Comparison of ENCODE assay signal across 8 cellular contexts in genomic region chr14:57389646-57390036, GRCh38. TPM values are rescaled to one million over a fixed set of nuclear protein-coding genes. Genes with fewer than 3 reads are reported as not detected.
DNase-seq lines count a peak whose midpoint lies in the region; ATAC-seq and TF ChIP-seq lines count a peak whose summit lies in the region.

No MANE protein-coding gene starts in this region.

- no peak for TF ChIP-seq EP300 in esophagus muscularis mucosa (IDR thresholded peaks at IDR 0.05)

- H3K4me3 ChIP-seq in HEK293 (ENCODE audit: low read depth, low read length) (peak overlapping the region; percentile 94), SJSA1 (peak overlapping the region; percentile 86), esophagus muscularis mucosa (peak overlapping the region; percentile 84 to 97 (median 91))

- POLR2A ChIA-PET in HEK293 (lab: Yijun Ruan, JAX): interaction anchor here (0.7 to 1.3 kb wide), 3 partner anchors 12 to 16 kb away, joined by 3 read pairs; no protein-coding TSS in a partner anchor

- H3K36me3 ChIP-seq in HEK293 (ENCODE audit: control insufficient read depth in 2 of 2, insufficient read depth in 1 of 2, low read length in 2 of 2): peaks cover 0 to 17% of the 10 kb centered on the region in 2 experiments; a peak in 1 of 3 replicates
- peaks cover 23% of the 10 kb centered on the region for H3K36me3 ChIP-seq in SJSA1
- H3K36me3 ChIP-seq in esophagus muscularis mucosa: no peaks in the 10 kb centered on the region

- H3K9me3 ChIP-seq in HEK293 (ENCODE audit: control insufficient read depth, insufficient read depth, low read depth, low read length): no peaks in the 10 kb centered on the region
- H3K9me3 ChIP-seq in SJSA1 (replicated peaks): no peaks in the 10 kb centered on the region
- no peaks in the 10 kb centered on the region for H3K9me3 ChIP-seq in esophagus muscularis mucosa

- ATAC-seq in HG02870 (IDR thresholded peaks at IDR 0.05; ENCODE audit: unreplicated experiment) (no peak), GM18868 (IDR thresholded peaks at IDR 0.05; ENCODE audit: unreplicated experiment) (no peak)

- H3K27me3 ChIP-seq in SJSA1 (replicated peaks) (no peaks in the 10 kb centered on the region), esophagus muscularis mucosa (no peaks in the 10 kb centered on the region)

- no peak for TF ChIP-seq POLR2A in esophagus muscularis mucosa (IDR thresholded peaks at IDR 0.05; ENCODE audit: low read depth)

- DNase-seq in DMS153 (lab: John Stamatoyannopoulos, UW) (peak; percentile 28), SJSA1 (ENCODE audit: low read depth in 1 of 2, low spot score in 2 of 2) (no peak), esophagus muscularis mucosa (ENCODE audit: extremely low spot score) (no peak), pons (ENCODE audit: low spot score) (peak; percentile 30), COLO829 (ENCODE audit: low spot score) (no peak)

- no peak for TF ChIP-seq CTCF in HEK293 (tag by site-specific recombination; IDR thresholded peaks at IDR 0.05)
- TF ChIP-seq CTCF in esophagus muscularis mucosa (IDR thresholded peaks at IDR 0.05): no peak

- peaks cover 12% of the 10 kb centered on the region for H3K4me1 ChIP-seq in HEK293 (ENCODE audit: control insufficient read depth, insufficient read depth, low read length)
- peaks cover 6% of the 10 kb centered on the region for H3K4me1 ChIP-seq in SJSA1 (replicated peaks)
- H3K4me1 ChIP-seq in esophagus muscularis mucosa: peaks cover 22 to 41% (median 39%) of the 10 kb centered on the region in 4 donors

- intact Hi-C loops in esophagus muscularis mucosa (cut with DNase I): no loop called here

- H3K27ac ChIP-seq in HEK293 (ENCODE audit: extremely low read depth, low read depth, low read length) (peak overlapping the region; percentile 89), SJSA1 (no peak overlapping the region), esophagus muscularis mucosa (replicated peaks in 1 of 4) (peak overlapping the region; percentile 88 to 93 (median 90))

- CTCF ChIA-PET in HEK293 (lab: Yijun Ruan, JAX): no interaction called here

- 47% methylated on average over 5 of the region's 5 CpGs for WGBS in esophagus muscularis mucosa

TF ChIP-seq in HEK293, 187 proteins besides CTCF, POLR2A, EP300 and RAD21:
- TF ChIP-seq ZNF664 (tag by site-specific recombination; IDR thresholded peaks at IDR 0.05) (no peak), SCRT2 (tag by site-specific recombination; IDR thresholded peaks at IDR 0.05) (peak; percentile 41; the same call in 1 of the 2 replicates), PRDM1 (tag by site-specific recombination; IDR thresholded peaks at IDR 0.05) (0 out of 2 replicates have a peak, but pooled peaks have one; percentile 22)

RNA-seq across cellular contexts. Expression of gene NAA30, which starts 0.7 kb away (rescaled TPM):
- 21.6 and 29.2 TPM in 2 replicates for total RNA-seq in SJSA1 (2014; rRNA removed; shearing (Covaris generic))
- 10 to 100 TPM; 17.9 to 24.6 (median 19.2) TPM for total RNA-seq in esophagus muscularis mucosa

Comparison
In these comparisons a context has a peak if more than half of its experiments do, and no peak if none do; other contexts are left out.
1. DNase-seq: peak in DMS153 (single experiment) and pons (single experiment); none in SJSA1 (0 of 2), esophagus muscularis mucosa (single experiment) and COLO829 (single experiment).
2. Peak in every context shown above with its lines, with median percentiles within 50 percentile points of each other: H3K4me3 ChIP-seq.